ENCODE assay signal across 29 cellular contexts in the genomic region with DNA sequence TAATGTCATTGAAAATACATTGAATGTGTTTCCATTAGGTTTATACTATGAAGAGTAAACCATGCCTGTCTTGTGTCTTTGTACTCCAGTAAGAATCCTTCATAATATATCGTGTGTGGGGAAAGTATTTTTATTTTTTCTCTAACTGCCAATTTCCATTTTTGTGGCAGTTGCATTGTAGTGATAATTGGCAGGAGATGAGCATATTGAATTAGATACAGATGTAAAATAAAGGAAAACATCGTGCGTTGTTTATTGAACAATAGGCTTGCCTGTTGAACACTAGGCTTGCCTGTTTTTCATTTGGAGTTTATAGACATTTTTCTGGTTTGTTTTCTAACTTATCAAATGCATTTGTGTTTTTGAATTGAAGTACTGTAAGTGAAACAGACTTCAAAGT.
"Had no signal": no experiment of that assay in that cellular context is flagged by ENCODE, and none has a peak within 500 bp of the region (broad histone marks: within the 10 kb centered on the region; RNA-seq: fewer than 3 reads in every experiment).

No MANE protein-coding gene starts in this region.

- H3K9me3 ChIP-seq: breast epithelium had no signal

- H3K27me3 ChIP-seq: breast epithelium had no signal

- H3K27ac ChIP-seq: breast epithelium, SK-N-MC, VCaP had no signal

- ATAC-seq: activated CD4-positive, alpha-beta T cell treated with anti-CD3 and anti-CD28 coated beads for 36 hours; activated T-cell treated with anti-CD3 and anti-CD28 coated beads, Interleukin-2, amount 50 U/mL, for 72 hours; Panc1; Right ventricle myocardium inferior; T-cell had no signal

- H3K36me3 ChIP-seq: breast epithelium had no signal

- H3K4me1 ChIP-seq: breast epithelium had no signal

- H3K36me3 Mint-ChIP-seq: activated naive CD4-positive, alpha-beta T cell treated with anti-CD3 and anti-CD28 coated beads, Interleukin-2, amount 10 ng/mL, durations not matched to agents 7 days and 5 days; activated naive CD8-positive, alpha-beta T cell treated with anti-CD3 and anti-CD28 coated beads for 36 hours; T-cell had no signal

- H3K4me3 ChIP-seq: breast epithelium, SK-N-MC had no signal

- DNase-seq: activated CD4-positive, alpha-beta memory T cell treated with anti-CD3 and anti-CD28 coated beads, Interleukin-2, amount 10 ng/mL, durations not matched to agents 7 days and 5 days; activated CD4-positive, alpha-beta T cell treated with anti-CD3 and anti-CD28 coated beads for 36 hours; activated CD4-positive, alpha-beta T cell treated with anti-CD3 and anti-CD28 coated beads, Interleukin-2, amount 50 U/mL, for 1 hour; activated gamma-delta T cell treated with Interleukin-2 at 50 U/mL for 16 hours; activated naive CD4-positive, alpha-beta T cell treated with anti-CD3 and anti-CD28 coated beads, Interleukin-2, amount 10 ng/mL, durations not matched to agents 7 days and 5 days; activated naive CD8-positive, alpha-beta T cell treated with anti-CD3 and anti-CD28 coated beads for 36 hours; activated T-cell treated with anti-CD3 and anti-CD28 coated beads, Interleukin-2, amount 50 U/mL, for 72 hours; caudate nucleus; KG1; NCI-H1048; NCI-H146; NCI-H187 treated with DMSO at 0.1 percent for 48 hours; NCI-H2081 treated with DMSO at 0.1 percent for 48 hours; NCI-H2171; NCI-H2227 treated with DMSO at 0.1 percent for 48 hours; NCI-H446 treated with DMSO at 0.1 percent for 48 hours; NCI-H524 treated with DMSO at 0.1 percent for 48 hours; NCI-H774; OCI-M1; RPMI8226; T-cell; T-helper 2 cell; T1000 had no signal

- H3K27me3 Mint-ChIP-seq: activated CD4-positive, alpha-beta memory T cell treated with anti-CD3 and anti-CD28 coated beads, Interleukin-2, amount 10 ng/mL, durations not matched to agents 7 days and 5 days; activated CD4-positive, alpha-beta T cell treated with anti-CD3 and anti-CD28 coated beads for 36 hours; activated naive CD4-positive, alpha-beta T cell treated with anti-CD3 and anti-CD28 coated beads, Interleukin-2, amount 10 ng/mL, durations not matched to agents 7 days and 5 days; activated naive CD8-positive, alpha-beta T cell treated with anti-CD3 and anti-CD28 coated beads for 36 hours; T-cell had no signal

- H3K4me3 Mint-ChIP-seq: activated CD4-positive, alpha-beta memory T cell treated with anti-CD3 and anti-CD28 coated beads, Interleukin-2, amount 10 ng/mL, durations not matched to agents 7 days and 5 days; activated CD4-positive, alpha-beta T cell treated with anti-CD3 and anti-CD28 coated beads for 36 hours; activated naive CD4-positive, alpha-beta T cell treated with anti-CD3 and anti-CD28 coated beads, Interleukin-2, amount 10 ng/mL, durations not matched to agents 7 days and 5 days; activated naive CD8-positive, alpha-beta T cell treated with anti-CD3 and anti-CD28 coated beads for 36 hours; activated T-cell treated with anti-CD3 and anti-CD28 coated beads, Interleukin-2, amount 50 U/mL, for 72 hours; T-cell had no signal

- H3K9me3 Mint-ChIP-seq: activated CD4-positive, alpha-beta memory T cell treated with anti-CD3 and anti-CD28 coated beads, Interleukin-2, amount 10 ng/mL, durations not matched to agents 7 days and 5 days; activated naive CD4-positive, alpha-beta T cell treated with anti-CD3 and anti-CD28 coated beads, Interleukin-2, amount 10 ng/mL, durations not matched to agents 7 days and 5 days; activated naive CD8-positive, alpha-beta T cell treated with anti-CD3 and anti-CD28 coated beads for 36 hours; activated T-cell treated with anti-CD3 and anti-CD28 coated beads, Interleukin-2, amount 50 U/mL, for 72 hours; activated T-helper 2 cell treated with anti-CD3 and anti-CD28 coated beads, Interferon-gamma antibody, Interleukin-2, Interleukin-4, amounts not matched to agents 10 μg/mL and 5 μg/mL and 100 μg/mL, durations not matched to agents 14 hours and 24 hours and 36 hours; T-cell had no signal

- H3K27ac Mint-ChIP-seq: activated CD4-positive, alpha-beta memory T cell treated with anti-CD3 and anti-CD28 coated beads, Interleukin-2, amount 10 ng/mL, durations not matched to agents 7 days and 5 days; activated CD4-positive, alpha-beta T cell treated with anti-CD3 and anti-CD28 coated beads for 36 hours; activated naive CD4-positive, alpha-beta T cell treated with anti-CD3 and anti-CD28 coated beads, Interleukin-2, amount 10 ng/mL, durations not matched to agents 7 days and 5 days; activated naive CD8-positive, alpha-beta T cell treated with anti-CD3 and anti-CD28 coated beads for 36 hours; activated T-cell treated with anti-CD3 and anti-CD28 coated beads, Interleukin-2, amount 50 U/mL, for 72 hours; activated T-helper 2 cell treated with anti-CD3 and anti-CD28 coated beads, Interferon-gamma antibody, Interleukin-2, Interleukin-4, amounts not matched to agents 10 μg/mL and 5 μg/mL and 100 μg/mL, durations not matched to agents 14 hours and 24 hours and 36 hours; T-cell had no signal
